ENCODE assay signal across 20 cellular contexts in genomic region chr3:182527745-182528144, GRCh38.
A peak's percentile ranks its signal among the peaks of the same experiment; 100 is the strongest.
DNase-seq lines count a peak whose midpoint lies in the region; FAIRE-seq and TF ChIP-seq lines count a peak whose summit lies in the region.
"Had no signal": no experiment of that assay in that cellular context is flagged by ENCODE, and none has a peak within 500 bp of the region (broad histone marks: within the 10 kb centered on the region; RNA-seq: fewer than 3 reads in every experiment).

No MANE protein-coding gene starts in this region.

- no peaks in the 10 kb centered on the region for H3K9me3 Mint-ChIP-seq in nephron
- H3K9me3 Mint-ChIP-seq in chondrocyte (ENCODE audit: low read depth), result no peaks in the 10 kb centered on the region

- no peak for TF ChIP-seq POLR2A in GM12892 (IDR thresholded peaks at IDR 0.05; ENCODE audit: low read depth, low read length)

- no peak overlapping the region for H3K27ac ChIP-seq in substantia nigra (ENCODE audit: low read depth, low read length, poor library complexity, severe bottlenecking)
- H3K27ac ChIP-seq: A549, GM23248, Peyer's patch, SJSA1 had no signal

- TF ChIP-seq CTCF in nephron (IDR thresholded peaks at IDR 0.05; ENCODE audit: unreplicated experiment in 3 of 3) (no peak), chondrocyte (IDR thresholded peaks at IDR 0.05) (no peak)

- H3K4me1 Mint-ChIP-seq in nephron (peaks cover 27% of the 10 kb centered on the region), chondrocyte (ENCODE audit: low read depth) (no peaks in the 10 kb centered on the region)

- H3K36me3 Mint-ChIP-seq in nephron (ENCODE audit: low read depth), result no peaks in the 10 kb centered on the region
- H3K36me3 Mint-ChIP-seq in chondrocyte (ENCODE audit: low read depth), result no peaks in the 10 kb centered on the region

- DNase-seq in GM12892 (ENCODE audit: insufficient read length), result no peak
- DNase-seq in M059J (ENCODE audit: low read depth), result peak; percentile 30
- DNase-seq in glomerular visceral epithelial cell (ENCODE audit: extremely low spot score), result peak; percentile 58
- no peak for DNase-seq in chondrocyte (ENCODE audit: low spot score)
- no peak for DNase-seq in substantia nigra (lab: John Stamatoyannopoulos, UW)
- DNase-seq in GDM1 (lab: John Stamatoyannopoulos, UW), result no peak
- DNase-seq in RKO (ENCODE audit: low spot score), result no peak
- DNase-seq: AML-193, DMS79, GM23248, KG1, NCI-H1105 treated with DMSO at 0.1 percent for 48 hours, NCI-H2029, NCI-H2171 treated with DMSO at 0.1 percent for 48 hours, NCI-H82, Peyer's patch had no signal

- H3K4me3 Mint-ChIP-seq in nephron (no peak overlapping the region), chondrocyte (ENCODE audit: unreplicated experiment) (no peak overlapping the region)

- FAIRE-seq in GM12892 (lab: Jason Lieb, UNC), result peak; percentile 46
- FAIRE-seq: A549, G401.6 had no signal

- H3K27ac Mint-ChIP-seq in nephron, result peak overlapping the region; percentile 48 to 87 (median 57)
- no peak overlapping the region for H3K27ac Mint-ChIP-seq in chondrocyte (ENCODE audit: unreplicated experiment)

- H3K27me3 Mint-ChIP-seq in nephron (ENCODE audit: low read depth) (no peaks in the 10 kb centered on the region), chondrocyte (ENCODE audit: low read depth) (no peaks in the 10 kb centered on the region)

Comparison
In these comparisons a context has a peak if more than half of its experiments do, and no peak if none do; other contexts are left out.
1. DNase-seq: peak in M059J (single experiment) and glomerular visceral epithelial cell (single experiment); none in GM12892 (single experiment), chondrocyte (single experiment), substantia nigra (0 of 49), GDM1 (single experiment) and RKO (single experiment).